1 cellular context compared by ENCODE assay signal in the genomic region with DNA sequence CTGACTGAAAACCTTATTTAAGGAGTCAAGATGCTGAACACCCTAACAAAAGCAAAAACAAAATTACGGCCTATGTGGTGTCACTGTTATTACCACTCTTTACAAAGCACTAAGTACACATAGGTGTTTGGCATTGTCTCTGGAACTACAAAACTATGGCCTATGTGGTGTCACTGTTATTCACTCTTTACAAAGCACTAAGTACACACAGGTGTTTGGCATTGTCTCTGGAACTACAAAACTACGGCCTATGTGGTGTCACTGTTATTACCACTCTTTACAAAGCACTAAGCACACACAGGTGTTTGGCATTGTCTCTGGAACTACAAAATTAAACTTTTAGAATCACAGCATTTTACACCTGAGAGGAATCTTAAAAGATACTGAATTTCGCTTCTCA.
TF ChIP-seq lines count a peak whose summit lies in the region.

No MANE protein-coding gene starts in this region.

TF ChIP-seq in WTC11, 78 proteins besides CTCF, POLR2A, EP300 and RAD21 (continued from another document):
- TF ChIP-seq, protein P1, sequence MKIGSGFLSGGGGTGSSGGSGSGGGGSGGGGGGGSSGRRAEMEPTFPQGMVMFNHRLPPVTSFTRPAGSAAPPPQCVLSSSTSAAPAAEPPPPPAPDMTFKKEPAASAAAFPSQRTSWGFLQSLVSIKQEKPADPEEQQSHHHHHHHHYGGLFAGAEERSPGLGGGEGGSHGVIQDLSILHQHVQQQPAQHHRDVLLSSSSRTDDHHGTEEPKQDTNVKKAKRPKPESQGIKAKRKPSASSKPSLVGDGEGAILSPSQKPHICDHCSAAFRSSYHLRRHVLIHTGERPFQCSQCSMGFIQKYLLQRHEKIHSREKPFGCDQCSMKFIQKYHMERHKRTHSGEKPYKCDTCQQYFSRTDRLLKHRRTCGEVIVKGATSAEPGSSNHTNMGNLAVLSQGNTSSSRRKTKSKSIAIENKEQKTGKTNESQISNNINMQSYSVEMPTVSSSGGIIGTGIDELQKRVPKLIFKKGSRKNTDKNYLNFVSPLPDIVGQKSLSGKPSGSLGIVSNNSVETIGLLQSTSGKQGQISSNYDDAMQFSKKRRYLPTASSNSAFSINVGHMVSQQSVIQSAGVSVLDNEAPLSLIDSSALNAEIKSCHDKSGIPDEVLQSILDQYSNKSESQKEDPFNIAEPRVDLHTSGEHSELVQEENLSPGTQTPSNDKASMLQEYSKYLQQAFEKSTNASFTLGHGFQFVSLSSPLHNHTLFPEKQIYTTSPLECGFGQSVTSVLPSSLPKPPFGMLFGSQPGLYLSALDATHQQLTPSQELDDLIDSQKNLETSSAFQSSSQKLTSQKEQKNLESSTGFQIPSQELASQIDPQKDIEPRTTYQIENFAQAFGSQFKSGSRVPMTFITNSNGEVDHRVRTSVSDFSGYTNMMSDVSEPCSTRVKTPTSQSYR (CRISPR knock-in tag; IDR thresholded peaks at IDR 0.05): no peak
- TF ChIP-seq NFYB (CRISPR knock-in tag; conservative IDR thresholded peaks at IDR 0.05; ENCODE audit: low read depth) (no peak), NFE2L1 (CRISPR knock-in tag; IDR thresholded peaks at IDR 0.05) (no peak), ZNF263 (CRISPR knock-in tag; IDR thresholded peaks at IDR 0.05; ENCODE audit: low read depth) (no peak), SMAD4 (CRISPR knock-in tag; IDR thresholded peaks at IDR 0.05) (no peak)
- TF ChIP-seq, protein P2, sequence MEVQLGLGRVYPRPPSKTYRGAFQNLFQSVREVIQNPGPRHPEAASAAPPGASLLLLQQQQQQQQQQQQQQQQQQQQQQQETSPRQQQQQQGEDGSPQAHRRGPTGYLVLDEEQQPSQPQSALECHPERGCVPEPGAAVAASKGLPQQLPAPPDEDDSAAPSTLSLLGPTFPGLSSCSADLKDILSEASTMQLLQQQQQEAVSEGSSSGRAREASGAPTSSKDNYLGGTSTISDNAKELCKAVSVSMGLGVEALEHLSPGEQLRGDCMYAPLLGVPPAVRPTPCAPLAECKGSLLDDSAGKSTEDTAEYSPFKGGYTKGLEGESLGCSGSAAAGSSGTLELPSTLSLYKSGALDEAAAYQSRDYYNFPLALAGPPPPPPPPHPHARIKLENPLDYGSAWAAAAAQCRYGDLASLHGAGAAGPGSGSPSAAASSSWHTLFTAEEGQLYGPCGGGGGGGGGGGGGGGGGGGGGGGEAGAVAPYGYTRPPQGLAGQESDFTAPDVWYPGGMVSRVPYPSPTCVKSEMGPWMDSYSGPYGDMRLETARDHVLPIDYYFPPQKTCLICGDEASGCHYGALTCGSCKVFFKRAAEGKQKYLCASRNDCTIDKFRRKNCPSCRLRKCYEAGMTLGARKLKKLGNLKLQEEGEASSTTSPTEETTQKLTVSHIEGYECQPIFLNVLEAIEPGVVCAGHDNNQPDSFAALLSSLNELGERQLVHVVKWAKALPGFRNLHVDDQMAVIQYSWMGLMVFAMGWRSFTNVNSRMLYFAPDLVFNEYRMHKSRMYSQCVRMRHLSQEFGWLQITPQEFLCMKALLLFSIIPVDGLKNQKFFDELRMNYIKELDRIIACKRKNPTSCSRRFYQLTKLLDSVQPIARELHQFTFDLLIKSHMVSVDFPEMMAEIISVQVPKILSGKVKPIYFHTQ (CRISPR knock-in tag; IDR thresholded peaks at IDR 0.05): no peak
- TF ChIP-seq, protein P3, sequence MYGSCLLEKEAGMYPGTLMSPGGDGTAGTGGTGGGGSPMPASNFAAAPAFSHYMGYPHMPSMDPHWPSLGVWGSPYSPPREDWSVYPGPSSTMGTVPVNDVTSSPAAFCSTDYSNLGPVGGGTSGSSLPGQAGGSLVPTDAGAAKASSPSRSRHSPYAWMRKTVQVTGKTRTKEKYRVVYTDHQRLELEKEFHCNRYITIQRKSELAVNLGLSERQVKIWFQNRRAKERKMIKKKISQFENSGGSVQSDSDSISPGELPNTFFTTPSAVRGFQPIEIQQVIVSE (CRISPR knock-in tag; IDR thresholded peaks at IDR 0.05; ENCODE audit: borderline replicate concordance): no peak
- TF ChIP-seq, protein P4, sequence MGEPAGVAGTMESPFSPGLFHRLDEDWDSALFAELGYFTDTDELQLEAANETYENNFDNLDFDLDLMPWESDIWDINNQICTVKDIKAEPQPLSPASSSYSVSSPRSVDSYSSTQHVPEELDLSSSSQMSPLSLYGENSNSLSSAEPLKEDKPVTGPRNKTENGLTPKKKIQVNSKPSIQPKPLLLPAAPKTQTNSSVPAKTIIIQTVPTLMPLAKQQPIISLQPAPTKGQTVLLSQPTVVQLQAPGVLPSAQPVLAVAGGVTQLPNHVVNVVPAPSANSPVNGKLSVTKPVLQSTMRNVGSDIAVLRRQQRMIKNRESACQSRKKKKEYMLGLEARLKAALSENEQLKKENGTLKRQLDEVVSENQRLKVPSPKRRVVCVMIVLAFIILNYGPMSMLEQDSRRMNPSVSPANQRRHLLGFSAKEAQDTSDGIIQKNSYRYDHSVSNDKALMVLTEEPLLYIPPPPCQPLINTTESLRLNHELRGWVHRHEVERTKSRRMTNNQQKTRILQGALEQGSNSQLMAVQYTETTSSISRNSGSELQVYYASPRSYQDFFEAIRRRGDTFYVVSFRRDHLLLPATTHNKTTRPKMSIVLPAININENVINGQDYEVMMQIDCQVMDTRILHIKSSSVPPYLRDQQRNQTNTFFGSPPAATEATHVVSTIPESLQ (CRISPR knock-in tag; IDR thresholded peaks at IDR 0.05): no peak
